Comparison of ENCODE assay signal across 21 cellular contexts in genomic region chr9:89903076-89903475, GRCh38.
DNase-seq lines count a peak whose midpoint lies in the region; ATAC-seq and TF ChIP-seq lines count a peak whose summit lies in the region.
"Had no signal": no experiment of that assay in that cellular context is flagged by ENCODE, and none has a peak within 500 bp of the region (broad histone marks: within the 10 kb centered on the region; RNA-seq: fewer than 3 reads in every experiment).

No MANE protein-coding gene starts in this region.

- H4K5ac ChIP-seq in H9 (ENCODE audit: insufficient read length, low read depth, low read length), result no peak overlapping the region

- H2BK12ac ChIP-seq in H9 (ENCODE audit: insufficient read length, low read depth, low read length), result no peak overlapping the region
- no peak overlapping the region for H2BK12ac ChIP-seq in neuronal stem cell (ENCODE audit: low read length)

- no peaks in the 10 kb centered on the region for H3K79me1 ChIP-seq in H9 (ENCODE audit: insufficient read depth, low read depth, low read length, poor library complexity, severe bottlenecking)
- no peaks in the 10 kb centered on the region for H3K79me1 ChIP-seq in neuronal stem cell (ENCODE audit: low read depth, low read length)

- peaks cover 5% of the 10 kb centered on the region for H3K4me1 ChIP-seq in H9 (ENCODE audit: insufficient read depth, low read length)
- H3K4me1 ChIP-seq in neuronal stem cell (ENCODE audit: control insufficient read depth in 2 of 2, insufficient read depth in 1 of 2, low read depth in 1 of 2, low read length in 2 of 2), result peaks cover 0 to 4% of the 10 kb centered on the region in 2 donors

- H2BK15ac ChIP-seq in H9 (ENCODE audit: low read depth, low read length), result no peak overlapping the region
- no peak overlapping the region for H2BK15ac ChIP-seq in neuronal stem cell (ENCODE audit: low read length)

- no peak overlapping the region for H3K56ac ChIP-seq in H9 (ENCODE audit: insufficient read length, low read depth, low read length)

- H3K23me2 ChIP-seq in H9 (ENCODE audit: insufficient read length, low read depth, low read length, poor library complexity, severe bottlenecking), result no peaks in the 10 kb centered on the region

- H3K23ac ChIP-seq in H9 (ENCODE audit: insufficient read length, low read depth, low read length) (no peak overlapping the region), neuronal stem cell (ENCODE audit: low read depth, low read length, poor library complexity) (no peak overlapping the region)

- no peak for ATAC-seq in HG03039 (IDR thresholded peaks at IDR 0.05; ENCODE audit: unreplicated experiment)
- ATAC-seq: GM12878, HCT116, PC-3 had no signal

- WGBS in H9 (ENCODE audit: extremely low coverage, insufficient read length, low lambda C conversion rate), result no CpG with 5 or more reads among the region's 3 CpGs
- no CpG with 5 or more reads among the region's 3 CpGs for WGBS in neuronal stem cell (ENCODE audit: extremely low coverage in 2 of 2, insufficient read length in 2 of 2, insufficient replicate concordance in 1 of 2), 2 donors

- H3K4me2 ChIP-seq in H9 (ENCODE audit: insufficient read depth, insufficient read length, low read length) (no peak overlapping the region), neuronal stem cell (ENCODE audit: insufficient read depth, low read length, poor library complexity, severe bottlenecking) (no peak overlapping the region)

- no peak overlapping the region for H4K91ac ChIP-seq in H9 (ENCODE audit: insufficient read length, low read depth, low read length)
- no peak overlapping the region for H4K91ac ChIP-seq in neuronal stem cell (ENCODE audit: low read depth, low read length, poor library complexity)

- H3K27me3 ChIP-seq in H9 (ENCODE audit: insufficient read depth, low read length) (no peaks in the 10 kb centered on the region), neuronal stem cell (ENCODE audit: control insufficient read depth in 3 of 3, insufficient read depth in 3 of 3, low read depth in 1 of 3, low read length in 3 of 3) (peaks cover 0 to 11% (median 0%) of the 10 kb centered on the region in 3 experiments)

- H3K18ac ChIP-seq in H9 (ENCODE audit: insufficient read length, low read depth, low read length) (no peak overlapping the region), neuronal stem cell (ENCODE audit: low read length) (peak overlapping the region; percentile 67)

- no peak overlapping the region for H3K9ac ChIP-seq in H9 (ENCODE audit: extremely low read depth, insufficient read length, low read length)
- no peak overlapping the region for H3K9ac ChIP-seq in neuronal stem cell (ENCODE audit: low read depth, low read length, poor library complexity)
- H3K9ac ChIP-seq: GM23248 had no signal

- H2BK5ac ChIP-seq in H9 (ENCODE audit: insufficient read length, low read length), result no peak overlapping the region
- H2BK5ac ChIP-seq in neuronal stem cell (ENCODE audit: low read length), result no peak overlapping the region

- H2AFZ ChIP-seq in H9 (ENCODE audit: low read length) (no peak overlapping the region), neuronal stem cell (ENCODE audit: low read length) (no peak overlapping the region)
- H2AFZ ChIP-seq: GM23248 had no signal

- no peaks in the 10 kb centered on the region for H3K36me3 Mint-ChIP-seq in H9 (ENCODE audit: insufficient read depth in 1 of 3, low read depth in 3 of 3)

- H2BK120ac ChIP-seq in H9 (ENCODE audit: low read depth, low read length, poor library complexity, severe bottlenecking) (no peak overlapping the region), neuronal stem cell (ENCODE audit: low read depth, low read length) (no peak overlapping the region)

- TF ChIP-seq CTCF in H9 (conservative IDR thresholded peaks at IDR 0.05), result no peak

- H4K20me1 ChIP-seq in H9 (ENCODE audit: control insufficient read depth, insufficient read depth, insufficient read length), result no peaks in the 10 kb centered on the region

- H3K27me3 Mint-ChIP-seq in H9 (ENCODE audit: low read depth), result peaks cover 2% of the 10 kb centered on the region; the same call in 1 of the 2 replicates

- no peak overlapping the region for H3K4me3 Mint-ChIP-seq in H9
- H3K4me3 Mint-ChIP-seq: B cell, IgD-negative memory B cell had no signal

- H3K14ac ChIP-seq in H9 (ENCODE audit: insufficient read depth, low read length), result no peak overlapping the region
- H3K14ac ChIP-seq in neuronal stem cell (ENCODE audit: low read length), result no peak overlapping the region

- H2AK5ac ChIP-seq in H9 (ENCODE audit: insufficient read length, low read length) (no peak overlapping the region), neuronal stem cell (ENCODE audit: low read depth, low read length) (no peak overlapping the region)

- no peaks in the 10 kb centered on the region for H3K36me3 ChIP-seq in neuronal stem cell (replicated peaks in 1 of 2; ENCODE audit: control insufficient read depth in 2 of 2, insufficient read depth in 2 of 2, low read length in 2 of 2)

- H3K4me1 Mint-ChIP-seq in H9, result peaks cover 20 to 22% of the 10 kb centered on the region in 2 experiments
- H3K4me1 Mint-ChIP-seq: B cell, IgD-negative memory B cell had no signal

- H3K79me2 ChIP-seq in H9 (ENCODE audit: insufficient read depth, low read length), result no peaks in the 10 kb centered on the region

- no peak overlapping the region for H3K4me3 ChIP-seq in neuronal stem cell (ENCODE audit: low read length in 2 of 2)
- H3K4me3 ChIP-seq: GM12878, GM23248 had no signal

- no peak overlapping the region for H3T11ph ChIP-seq in H9 (ENCODE audit: low read length)

- H2BK20ac ChIP-seq in H9 (ENCODE audit: low read depth, low read length, poor library complexity, severe bottlenecking), result no peak overlapping the region

- H3K9me3 ChIP-seq in H9 (ENCODE audit: control insufficient read depth, low read depth, low read length) (no peaks in the 10 kb centered on the region), neuronal stem cell (replicated peaks in 1 of 2; ENCODE audit: control insufficient read depth in 2 of 2, insufficient read depth in 1 of 2, low read depth in 1 of 2, low read length in 2 of 2) (no peaks in the 10 kb centered on the region)

- H3K27ac ChIP-seq in H9 (ENCODE audit: insufficient read length, low read depth, low read length) (no peak overlapping the region), neuronal stem cell (replicated peaks; ENCODE audit: low read length) (no peak overlapping the region)
- H3K27ac ChIP-seq: 22Rv1, GM23248 had no signal

- no peak overlapping the region for H3K27ac Mint-ChIP-seq in H9
- H3K27ac Mint-ChIP-seq: B cell, IgD-negative memory B cell had no signal

- H3K4ac ChIP-seq in H9 (ENCODE audit: low read depth, low read length), result no peak overlapping the region
- H3K4ac ChIP-seq in neuronal stem cell (ENCODE audit: low read length), result no peak overlapping the region

- H4K8ac ChIP-seq in H9 (replicated peaks; ENCODE audit: insufficient read length, low read depth, low read length), result no peak overlapping the region
- no peak overlapping the region for H4K8ac ChIP-seq in neuronal stem cell (ENCODE audit: low read depth, low read length)

- DNase-seq in NCI-H2029 (lab: John Stamatoyannopoulos, UW) (peak; percentile 14), NCI-H2029 treated with DMSO at 0.1 percent for 48 hours (lab: John Stamatoyannopoulos, UW) (no peak), H9 (peak; percentile 12), islet precursor cell (peak; percentile 42), neuronal stem cell (ENCODE audit: low spot score) (no peak), DMS 273 (lab: John Stamatoyannopoulos, UW; ENCODE audit: unreplicated experiment) (no peak)
- no peak for DNase-seq in stimulated activated CD4-positive, alpha-beta T cell treated with anti-CD3 and anti-CD28 coated beads, Interleukin-15, amount 100 ng/mL, for 24 hours
- DNase-seq: COR-L47, Karpas-422, NCI-H1417 treated with DMSO at 0.1 percent for 48 hours, NCI-H1930, PC-3, RPMI8226, SIG-M5 had no signal

- H3K9me3 Mint-ChIP-seq in H9, result no peaks in the 10 kb centered on the region; a peak in 1 of 5 replicates
- H3K9me3 Mint-ChIP-seq: IgD-negative memory B cell had no signal

Comparison
In these comparisons a context has a peak if more than half of its experiments do, and no peak if none do; other contexts are left out.
1. DNase-seq: peak in NCI-H2029 (single experiment), H9 (single experiment) and islet precursor cell (single experiment); none in NCI-H2029 treated with DMSO at 0.1 percent for 48 hours (single experiment), neuronal stem cell (single experiment), stimulated activated CD4-positive, alpha-beta T cell treated with anti-CD3 and anti-CD28 coated beads, Interleukin-15, amount 100 ng/mL, for 24 hours (single experiment) and DMS 273 (single experiment).